In the genomic region with DNA sequence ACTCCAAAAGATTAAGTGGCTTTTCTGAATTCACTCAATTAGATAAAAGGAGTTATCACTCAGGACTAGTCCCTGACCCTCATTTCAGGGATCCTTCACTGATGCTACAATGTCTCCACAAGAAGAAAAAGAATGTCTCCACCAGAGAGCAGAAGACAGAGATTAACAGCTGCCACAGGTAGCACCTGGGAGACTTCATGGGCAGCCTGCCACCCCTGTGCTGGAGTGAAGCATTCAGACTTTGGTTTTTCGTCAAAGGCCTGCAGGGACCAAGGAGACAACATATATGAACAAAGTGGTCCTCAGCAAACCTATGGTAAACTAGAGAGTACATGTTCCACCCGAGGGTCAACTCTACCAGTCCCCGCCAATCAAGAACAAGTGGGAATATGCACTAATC, we compare ENCODE assay signal across 28 cellular contexts.
"Had no signal": no experiment of that assay in that cellular context is flagged by ENCODE, and none has a peak within 500 bp of the region (broad histone marks: within the 10 kb centered on the region; RNA-seq: fewer than 3 reads in every experiment).

No MANE protein-coding gene starts in this region.

- H3K4me1 ChIP-seq: heart left ventricle, psoas muscle, sigmoid colon, tibial artery, upper lobe of left lung had no signal

- H3K27me3 Mint-ChIP-seq: memory B cell; naive B cell; natural killer cell treated with Interleukin-12 subunit alpha and Interleukin-12 subunit beta and Interleukin-15 and Interleukin-18, amount 100 ng/mL, for 72 hours had no signal

- ATAC-seq: esophagus mucosa; gastroesophageal sphincter; heart left ventricle; left lobe of liver; natural killer cell treated with Interleukin-12 subunit alpha and Interleukin-12 subunit beta and Interleukin-15 and Interleukin-18, amount 100 ng/mL, for 72 hours; psoas muscle; right cardiac atrium; stimulated activated effector memory CD8-positive, alpha-beta T cell treated with anti-CD3 and anti-CD28 coated beads, Interleukin-12 subunit alpha, Interleukin-12 subunit beta, amount 100 ng/mL, for 72 hours had no signal

- H3K36me3 ChIP-seq: gastroesophageal sphincter, heart left ventricle, sigmoid colon, tibial artery, upper lobe of left lung had no signal

- H3K9me3 ChIP-seq: gastroesophageal sphincter, heart left ventricle, mucosa of descending colon, psoas muscle, sigmoid colon, testis, tibial artery, upper lobe of left lung had no signal

- H3K36me3 Mint-ChIP-seq: memory B cell; mesothelial cell of epicardium; naive B cell; natural killer cell treated with Interleukin-12 subunit alpha and Interleukin-12 subunit beta and Interleukin-15 and Interleukin-18, amount 100 ng/mL, for 72 hours; stimulated activated effector memory CD8-positive, alpha-beta T cell treated with anti-CD3 and anti-CD28 coated beads, Interleukin-12 subunit alpha, Interleukin-12 subunit beta, amount 100 ng/mL, for 72 hours had no signal

- H3K4me3 Mint-ChIP-seq: memory B cell; mesothelial cell of epicardium; naive B cell; natural killer cell treated with Interleukin-12 subunit alpha and Interleukin-12 subunit beta and Interleukin-15 and Interleukin-18, amount 100 ng/mL, for 72 hours; stimulated activated effector memory CD8-positive, alpha-beta T cell treated with anti-CD3 and anti-CD28 coated beads, Interleukin-12 subunit alpha, Interleukin-12 subunit beta, amount 100 ng/mL, for 72 hours had no signal

- H3K27me3 ChIP-seq: gastroesophageal sphincter, heart left ventricle, hepatocyte, sigmoid colon, testis, tibial artery, upper lobe of left lung had no signal

- DNase-seq: dorsolateral prefrontal cortex; effector CD4-positive, alpha-beta T cell; foreskin fibroblast; heart left ventricle; kidney; mucosa of descending colon; naive B cell; psoas muscle; right cardiac atrium; sigmoid colon; stimulated activated CD4-positive, alpha-beta T cell treated with anti-CD3 and anti-CD28 coated beads, Interleukin-2, amount 100 ng/mL, for 24 hours; stimulated activated CD4-positive, alpha-beta T cell treated with anti-CD3 and anti-CD28 coated beads, Interleukin-4, amount 100 ng/mL, for 24 hours; stimulated activated naive CD4-positive, alpha-beta T cell treated with Interleukin-2 at 50 U/mL for 16 hours; substantia nigra; testis; tibial artery; upper lobe of left lung had no signal

- H3K27ac ChIP-seq: dorsolateral prefrontal cortex, epithelial cell of prostate, gastroesophageal sphincter, heart left ventricle, hepatocyte, psoas muscle, sigmoid colon, tibial artery, upper lobe of left lung had no signal

- H3K27ac Mint-ChIP-seq: memory B cell; naive B cell; natural killer cell treated with Interleukin-12 subunit alpha and Interleukin-12 subunit beta and Interleukin-15 and Interleukin-18, amount 100 ng/mL, for 72 hours; stimulated activated effector memory CD8-positive, alpha-beta T cell treated with anti-CD3 and anti-CD28 coated beads, Interleukin-12 subunit alpha, Interleukin-12 subunit beta, amount 100 ng/mL, for 72 hours had no signal

- H3K4me2 ChIP-seq: hepatocyte had no signal

- H2AFZ ChIP-seq: hepatocyte had no signal

- H3K4me1 Mint-ChIP-seq: memory B cell; naive B cell; stimulated activated effector memory CD8-positive, alpha-beta T cell treated with anti-CD3 and anti-CD28 coated beads, Interleukin-12 subunit alpha, Interleukin-12 subunit beta, amount 100 ng/mL, for 72 hours had no signal

- H3K4me3 ChIP-seq: dorsolateral prefrontal cortex, gastroesophageal sphincter, heart left ventricle, hepatocyte, lung, mucosa of descending colon, psoas muscle, sigmoid colon, testis, tibial artery, upper lobe of left lung had no signal

- H3K9me3 Mint-ChIP-seq: memory B cell; mesothelial cell of epicardium; natural killer cell treated with Interleukin-12 subunit alpha and Interleukin-12 subunit beta and Interleukin-15 and Interleukin-18, amount 100 ng/mL, for 72 hours; neural crest cell; stimulated activated effector memory CD8-positive, alpha-beta T cell treated with anti-CD3 and anti-CD28 coated beads, Interleukin-12 subunit alpha, Interleukin-12 subunit beta, amount 100 ng/mL, for 72 hours had no signal
